ENCODE assay signal across 8 cellular contexts in the genomic region with DNA sequence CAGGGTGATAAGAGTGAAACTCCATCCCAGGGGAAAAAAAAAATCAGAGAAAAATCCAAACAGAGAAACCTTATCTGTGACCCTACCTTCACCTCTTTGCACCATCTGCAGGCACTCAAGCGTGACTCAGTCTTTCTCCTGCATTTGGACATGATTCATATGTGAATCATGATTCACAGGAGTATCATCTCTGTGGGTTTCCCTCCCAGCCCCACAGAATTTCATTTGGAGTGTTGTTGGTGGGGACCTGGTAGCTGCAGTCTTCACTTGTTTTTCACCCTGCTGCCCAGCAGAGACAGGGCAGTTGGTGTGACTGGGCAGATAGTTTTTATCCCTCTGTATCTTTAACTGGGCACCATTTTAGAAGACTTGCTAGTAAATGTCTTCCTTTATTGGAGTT.
DNase-seq lines count a peak whose midpoint lies in the region; ATAC-seq and TF ChIP-seq lines count a peak whose summit lies in the region.

No MANE protein-coding gene starts in this region.

- H3K4me3 ChIP-seq in cardiac fibroblast (replicated peaks in 1 of 2; ENCODE audit: low read depth in 2 of 2, low read length in 2 of 2) (no peak overlapping the region), skeletal muscle tissue (ENCODE audit: low read length in 3 of 3) (no peak overlapping the region)

- H3K27me3 ChIP-seq in skeletal muscle tissue (ENCODE audit: control insufficient read depth in 3 of 3, insufficient read depth in 3 of 3, low read length in 3 of 3) = no peaks in the 10 kb centered on the region

- no peak for TF ChIP-seq CTCF in cardiac fibroblast (IDR thresholded peaks at IDR 0.05; ENCODE audit: low read depth, low read length)

- peak overlapping the region; percentile 17 for H3K27ac ChIP-seq in skeletal muscle tissue (ENCODE audit: low read depth, low read length)

- peaks cover 4 to 27% (median 22%) of the 10 kb centered on the region in 3 donors for H3K36me3 ChIP-seq in skeletal muscle tissue (ENCODE audit: control insufficient read depth in 3 of 3, insufficient read depth in 3 of 3, low read length in 3 of 3)

- no peak overlapping the region for H3K9ac ChIP-seq in skeletal muscle tissue (ENCODE audit: low read depth in 1 of 3, low read length in 3 of 3)

- DNase-seq in activated CD4-positive, alpha-beta T cell treated with anti-CD3 and anti-CD28 coated beads for 24 hours (ENCODE audit: low read depth in 2 of 2) = peak; percentile 16 to 50
- no peak for DNase-seq in activated CD4-positive, alpha-beta T cell treated with anti-CD3 and anti-CD28 coated beads, Interleukin-2, amount 50 U/mL, for 1 hour
- DNase-seq in SK-N-DZ (ENCODE audit: low spot score) = peak; percentile 85
- peak; percentile 83 to 91 for DNase-seq in cardiac fibroblast (ENCODE audit: low read depth in 2 of 2)
- DNase-seq in retina = no peak
- DNase-seq in NCI-H187 treated with DMSO at 0.1 percent for 48 hours (lab: John Stamatoyannopoulos, UW) = no peak

- no peak for ATAC-seq in GM18909 (IDR thresholded peaks at IDR 0.05; ENCODE audit: poor library complexity, unreplicated experiment)

- H3K9me3 ChIP-seq in skeletal muscle tissue (ENCODE audit: control insufficient read depth in 3 of 3, low read length in 3 of 3) = no peaks in the 10 kb centered on the region

- H3K4me1 ChIP-seq in skeletal muscle tissue (ENCODE audit: control insufficient read depth in 3 of 3, insufficient read depth in 3 of 3, low read length in 3 of 3) = peaks cover 0 to 3% (median 0%) of the 10 kb centered on the region in 3 donors

Comparison
In these comparisons a context has a peak if more than half of its experiments do, and no peak if none do; other contexts are left out.
1. DNase-seq: peak in activated CD4-positive, alpha-beta T cell treated with anti-CD3 and anti-CD28 coated beads for 24 hours (2 of 2), SK-N-DZ (single experiment) and cardiac fibroblast (2 of 2); none in activated CD4-positive, alpha-beta T cell treated with anti-CD3 and anti-CD28 coated beads, Interleukin-2, amount 50 U/mL, for 1 hour (single experiment), retina (single experiment) and NCI-H187 treated with DMSO at 0.1 percent for 48 hours (single experiment).